ENCODE assay signal across 16 cellular contexts in the genomic region with DNA sequence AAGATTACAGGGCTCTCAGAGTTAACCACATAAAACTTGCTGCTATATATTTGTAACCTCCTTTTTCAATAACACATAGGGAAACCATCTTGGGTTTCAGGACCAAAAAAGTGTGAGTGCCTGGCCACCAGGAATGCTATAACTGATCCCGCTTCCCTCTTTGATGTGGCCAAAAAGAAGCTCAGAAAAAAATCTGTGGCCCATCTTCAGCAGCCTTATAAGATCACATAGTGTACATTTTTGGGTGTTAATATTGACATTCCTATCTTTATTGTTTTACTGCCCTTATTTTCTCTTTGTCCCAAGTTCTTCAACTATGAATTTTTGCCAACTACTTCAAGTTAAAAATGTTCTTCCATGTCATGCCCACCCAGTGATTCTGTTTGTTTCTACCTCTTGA.
DNase-seq lines count a peak whose midpoint lies in the region; ATAC-seq and TF ChIP-seq lines count a peak whose summit lies in the region.
"Had no signal": no experiment of that assay in that cellular context is flagged by ENCODE, and none has a peak within 500 bp of the region (broad histone marks: within the 10 kb centered on the region; RNA-seq: fewer than 3 reads in every experiment).

No MANE protein-coding gene starts in this region.

- peaks cover 32% of the 10 kb centered on the region for H3K4me1 Mint-ChIP-seq in nephron progenitor cell
- H3K4me1 Mint-ChIP-seq: CD4-positive, CD25-positive, alpha-beta regulatory T cell had no signal

- WGBS in esophagus muscularis mucosa: 100% methylated on average over 1 of the region's 1 CpG

- no peaks in the 10 kb centered on the region for H3K36me3 Mint-ChIP-seq in nephron progenitor cell (ENCODE audit: low read depth)
- H3K36me3 Mint-ChIP-seq: CD4-positive, CD25-positive, alpha-beta regulatory T cell; CD8-positive, alpha-beta T cell had no signal

- no peak for TF ChIP-seq CTCF in mucosa of descending colon (IDR thresholded peaks at IDR 0.05)
- TF ChIP-seq CTCF in esophagus muscularis mucosa (IDR thresholded peaks at IDR 0.05): no peak
- TF ChIP-seq CTCF in nephron progenitor cell (IDR thresholded peaks at IDR 0.05): no peak

- H3K4me1 ChIP-seq in mucosa of descending colon (ENCODE audit: low read depth) (peaks cover under 1% of the 10 kb centered on the region), esophagus muscularis mucosa (no peaks in the 10 kb centered on the region)

- DNase-seq in LoVo (ENCODE audit: low spot score): peak; percentile 6
- peak; percentile 19 for DNase-seq in islet precursor cell
- DNase-seq in mucosa of descending colon: no peak
- DNase-seq in esophagus muscularis mucosa (ENCODE audit: extremely low spot score): no peak
- no peak for DNase-seq in nephron progenitor cell
- DNase-seq: CD4-positive, CD25-positive, alpha-beta regulatory T cell; CD8-positive, alpha-beta T cell; DMS 273 treated with DMSO at 0.1 percent for 48 hours; DMS79; EL; GDM1; GOT3; HCEC 1CT had no signal

- H3K4me3 ChIP-seq in mucosa of descending colon (no peak overlapping the region), esophagus muscularis mucosa (no peak overlapping the region)

- no peak for TF ChIP-seq EP300 in esophagus muscularis mucosa (IDR thresholded peaks at IDR 0.05)

- no peak overlapping the region for H3K27ac ChIP-seq in esophagus muscularis mucosa (replicated peaks in 1 of 4)
- H3K27ac ChIP-seq: C4-2B had no signal

- H3K36me3 ChIP-seq in mucosa of descending colon (ENCODE audit: low read depth) (no peaks in the 10 kb centered on the region), esophagus muscularis mucosa (no peaks in the 10 kb centered on the region)

- peaks cover 8% of the 10 kb centered on the region for H3K27me3 Mint-ChIP-seq in nephron progenitor cell (ENCODE audit: low read depth, poor library complexity)

- H3K27ac Mint-ChIP-seq in nephron progenitor cell: no peak overlapping the region
- H3K27ac Mint-ChIP-seq: CD4-positive, CD25-positive, alpha-beta regulatory T cell; CD8-positive, alpha-beta T cell had no signal

- no peaks in the 10 kb centered on the region for H3K27me3 ChIP-seq in esophagus muscularis mucosa

- H3K9me3 ChIP-seq in mucosa of descending colon (no peaks in the 10 kb centered on the region), esophagus muscularis mucosa (peaks cover 0 to 3% (median 0%) of the 10 kb centered on the region in 4 donors)

- no peak for TF ChIP-seq POLR2A in esophagus muscularis mucosa (IDR thresholded peaks at IDR 0.05; ENCODE audit: low read depth)

- no peaks in the 10 kb centered on the region for H3K9me3 Mint-ChIP-seq in nephron progenitor cell
- H3K9me3 Mint-ChIP-seq: CD8-positive, alpha-beta T cell had no signal

- intact Hi-C loops in mucosa of descending colon (cut with DNase I, micrococcal nuclease): no loop called here
- intact Hi-C loops in esophagus muscularis mucosa (cut with DNase I): no loop called here

- ATAC-seq in mucosa of descending colon (peak; percentile 20), HG03159 (IDR thresholded peaks at IDR 0.05; ENCODE audit: unreplicated experiment) (no peak), HG03045 (IDR thresholded peaks at IDR 0.05; ENCODE audit: unreplicated experiment) (no peak)
- ATAC-seq: CD8-positive, alpha-beta T cell had no signal

- H3K4me3 Mint-ChIP-seq in nephron progenitor cell: no peak overlapping the region
- H3K4me3 Mint-ChIP-seq: CD4-positive, CD25-positive, alpha-beta regulatory T cell; CD8-positive, alpha-beta T cell had no signal

Comparison
In these comparisons a context has a peak if more than half of its experiments do, and no peak if none do; other contexts are left out.
1. DNase-seq: peak in LoVo (single experiment) and islet precursor cell (single experiment); none in mucosa of descending colon (0 of 3), esophagus muscularis mucosa (single experiment) and nephron progenitor cell (single experiment).